Comparison of ENCODE assay signal across 11 cellular contexts in genomic region chr18:37483221-37483971, GRCh38.
DNase-seq lines count a peak whose midpoint lies in the region; FAIRE-seq and TF ChIP-seq lines count a peak whose summit lies in the region.
"Had no signal": no experiment of that assay in that cellular context is flagged by ENCODE, and none has a peak within 500 bp of the region (broad histone marks: within the 10 kb centered on the region; RNA-seq: fewer than 3 reads in every experiment).

No MANE protein-coding gene starts in this region.

- DNase-seq in activated naive CD4-positive, alpha-beta T cell treated with anti-CD3 and anti-CD28 coated beads for 36 hours: peak; percentile 18
- DNase-seq in activated naive CD4-positive, alpha-beta T cell treated with anti-CD3 and anti-CD28 coated beads, Interleukin-2, amount 10 ng/mL, durations not matched to agents 7 days and 5 days: no peak
- DNase-seq in fibroblast of lung (ENCODE audit: low read depth in 2 of 2): peak; percentile 14 to 35
- DNase-seq in small intestine: peak; percentile 8
- DNase-seq in Peyer's patch: no peak
- no peak for DNase-seq in NCI-H526 (lab: John Stamatoyannopoulos, UW)
- no peak for DNase-seq in GM10266 (ENCODE audit: extremely low spot score)
- DNase-seq: activated CD4-positive, alpha-beta T cell treated with anti-CD3 and anti-CD28 coated beads, Interleukin-2, amount 50 U/mL, for 4 hours; GOT3 had no signal

- TF ChIP-seq CTCF in fibroblast of lung (conservative IDR thresholded peaks at IDR 0.05 in 1 of 2, IDR thresholded peaks at IDR 0.05 in 1 of 2; ENCODE audit: low read depth in 1 of 2, low read length in 2 of 2) (no peak), Peyer's patch (IDR thresholded peaks at IDR 0.05) (no peak), GM10266 (IDR thresholded peaks at IDR 0.05; ENCODE audit: control insufficient read depth, insufficient read depth, low read depth, missing control alignments) (no peak)

- H3K27ac ChIP-seq in fibroblast of lung (ENCODE audit: insufficient read depth, low read length) (no peak overlapping the region), small intestine (ENCODE audit: low read depth in 1 of 2, low read length in 1 of 2) (no peak overlapping the region), Peyer's patch (no peak overlapping the region)

- no peaks in the 10 kb centered on the region for H3K36me3 Mint-ChIP-seq in activated naive CD4-positive, alpha-beta T cell treated with anti-CD3 and anti-CD28 coated beads for 36 hours (ENCODE audit: low read depth)
- H3K36me3 Mint-ChIP-seq in activated naive CD4-positive, alpha-beta T cell treated with anti-CD3 and anti-CD28 coated beads, Interleukin-2, amount 10 ng/mL, durations not matched to agents 7 days and 5 days: no peaks in the 10 kb centered on the region

- no peak overlapping the region for H3K27ac Mint-ChIP-seq in activated naive CD4-positive, alpha-beta T cell treated with anti-CD3 and anti-CD28 coated beads for 36 hours
- H3K27ac Mint-ChIP-seq in activated naive CD4-positive, alpha-beta T cell treated with anti-CD3 and anti-CD28 coated beads, Interleukin-2, amount 10 ng/mL, durations not matched to agents 7 days and 5 days: no peak overlapping the region
- H3K27ac Mint-ChIP-seq: B cell had no signal

- CTCF ChIA-PET in activated naive CD4-positive, alpha-beta T cell treated with anti-CD3 and anti-CD28 coated beads for 36 hours (lab: Charles Lee): interaction anchor here (0.6 kb wide), 1 partner anchor 10 kb away, joined by 3 read pairs; no protein-coding TSS in a partner anchor
- CTCF ChIA-PET in activated naive CD4-positive, alpha-beta T cell treated with anti-CD3 and anti-CD28 coated beads, Interleukin-2, amount 10 ng/mL, durations not matched to agents 7 days and 5 days (lab: Charles Lee): no interaction called here

- no peak overlapping the region for H3K4me2 ChIP-seq in fibroblast of lung (ENCODE audit: extremely low read depth, insufficient read depth, low read length)

- H4K20me1 ChIP-seq in fibroblast of lung (ENCODE audit: control insufficient read depth, extremely low read depth, insufficient read depth, low read length): no peaks in the 10 kb centered on the region

- H3K4me3 Mint-ChIP-seq in activated naive CD4-positive, alpha-beta T cell treated with anti-CD3 and anti-CD28 coated beads for 36 hours: no peak overlapping the region
- H3K4me3 Mint-ChIP-seq in activated naive CD4-positive, alpha-beta T cell treated with anti-CD3 and anti-CD28 coated beads, Interleukin-2, amount 10 ng/mL, durations not matched to agents 7 days and 5 days: no peak overlapping the region
- H3K4me3 Mint-ChIP-seq: B cell had no signal

- H3K4me1 ChIP-seq in fibroblast of lung (ENCODE audit: control insufficient read depth, extremely low read depth, insufficient read depth, low read length) (no peaks in the 10 kb centered on the region), small intestine (ENCODE audit: control insufficient read depth in 2 of 2, insufficient read depth in 1 of 2, low read depth in 1 of 2, low read length in 1 of 2) (no peaks in the 10 kb centered on the region), Peyer's patch (no peaks in the 10 kb centered on the region)

- H3K36me3 ChIP-seq in fibroblast of lung (ENCODE audit: control insufficient read depth, insufficient read depth, low read length): no peaks in the 10 kb centered on the region
- H3K36me3 ChIP-seq in small intestine (ENCODE audit: control insufficient read depth in 2 of 2, insufficient read depth in 2 of 2, low read length in 2 of 2): no peaks in the 10 kb centered on the region
- H3K36me3 ChIP-seq in Peyer's patch: no peaks in the 10 kb centered on the region

- H3K4me1 Mint-ChIP-seq in activated naive CD4-positive, alpha-beta T cell treated with anti-CD3 and anti-CD28 coated beads for 36 hours (ENCODE audit: low read depth): peaks cover 10% of the 10 kb centered on the region
- H3K4me1 Mint-ChIP-seq in activated naive CD4-positive, alpha-beta T cell treated with anti-CD3 and anti-CD28 coated beads, Interleukin-2, amount 10 ng/mL, durations not matched to agents 7 days and 5 days: no peaks in the 10 kb centered on the region

- WGBS in small intestine, 3 donors: 21 to 37% (median 32%) methylated on average over 12 of the region's 12 CpGs

- FAIRE-seq in small intestine (lab: Jason Lieb, UNC): no peak

- TF ChIP-seq POLR2A in Peyer's patch (IDR thresholded peaks at IDR 0.05): no peak

- H3K79me2 ChIP-seq in fibroblast of lung (ENCODE audit: control insufficient read depth, insufficient read depth, low read length): no peaks in the 10 kb centered on the region

- no peaks in the 10 kb centered on the region for H3K9me3 Mint-ChIP-seq in activated naive CD4-positive, alpha-beta T cell treated with anti-CD3 and anti-CD28 coated beads for 36 hours
- H3K9me3 Mint-ChIP-seq in activated naive CD4-positive, alpha-beta T cell treated with anti-CD3 and anti-CD28 coated beads, Interleukin-2, amount 10 ng/mL, durations not matched to agents 7 days and 5 days: no peaks in the 10 kb centered on the region

- H3K27me3 ChIP-seq in fibroblast of lung (ENCODE audit: control insufficient read depth, insufficient read depth, low read length) (peaks cover 10% of the 10 kb centered on the region), small intestine (ENCODE audit: control insufficient read depth in 2 of 2, insufficient read depth in 2 of 2, low read length in 2 of 2) (peaks cover 0 to 15% of the 10 kb centered on the region in 2 donors), Peyer's patch (no peaks in the 10 kb centered on the region)

- peaks cover 59% of the 10 kb centered on the region for H3K27me3 Mint-ChIP-seq in activated naive CD4-positive, alpha-beta T cell treated with anti-CD3 and anti-CD28 coated beads for 36 hours (ENCODE audit: low read depth)
- peaks cover 62% of the 10 kb centered on the region for H3K27me3 Mint-ChIP-seq in activated naive CD4-positive, alpha-beta T cell treated with anti-CD3 and anti-CD28 coated beads, Interleukin-2, amount 10 ng/mL, durations not matched to agents 7 days and 5 days

- H3K4me3 ChIP-seq in fibroblast of lung (replicated peaks in 1 of 4; ENCODE audit: control extremely low read depth in 1 of 4, insufficient read depth in 1 of 4, low read depth in 3 of 4, low read length in 4 of 4) (no peak overlapping the region), small intestine (ENCODE audit: low read depth in 1 of 2, low read length in 2 of 2) (no peak overlapping the region), Peyer's patch (no peak overlapping the region)

- no peak overlapping the region for H2AFZ ChIP-seq in fibroblast of lung (ENCODE audit: low read length)

- H3K9ac ChIP-seq in fibroblast of lung (ENCODE audit: insufficient read depth, low read length): no peak overlapping the region

- H3K9me3 ChIP-seq in fibroblast of lung (ENCODE audit: control insufficient read depth, insufficient read depth, low read depth, low read length) (no peaks in the 10 kb centered on the region), small intestine (ENCODE audit: control insufficient read depth, low read depth) (no peaks in the 10 kb centered on the region), Peyer's patch (no peaks in the 10 kb centered on the region)

- intact Hi-C loops in activated naive CD4-positive, alpha-beta T cell treated with anti-CD3 and anti-CD28 coated beads for 36 hours (cut with micrococcal nuclease): no loop called here

TF ChIP-seq in PFSK-1, 5 proteins besides CTCF, POLR2A, EP300 and RAD21:
- TF ChIP-seq REST (IDR thresholded peaks at IDR 0.05; ENCODE audit: insufficient read depth in 1 of 2, low read depth in 2 of 2, low read length in 2 of 2) (peak; percentile 80 to 95), POLR2AphosphoS5 (IDR thresholded peaks at IDR 0.05; ENCODE audit: low read depth, low read length) (no peak), SIN3A (IDR thresholded peaks at IDR 0.05; ENCODE audit: borderline replicate concordance, insufficient read depth, low read length) (no peak), TAF1 (IDR thresholded peaks at IDR 0.05; ENCODE audit: borderline replicate concordance, insufficient read depth, low read length) (no peak), FOXP2 (optimal IDR thresholded peaks at IDR 0.05; ENCODE audit: borderline replicate concordance, extremely low read depth, extremely low read length, insufficient read depth) (no peak)
TF ChIP-seq in PFSK-1: peak in this region for 1.

Comparison
In these comparisons a context has a peak if more than half of its experiments do, and no peak if none do; other contexts are left out.
1. DNase-seq: peak in activated naive CD4-positive, alpha-beta T cell treated with anti-CD3 and anti-CD28 coated beads for 36 hours (single experiment), fibroblast of lung (2 of 2) and small intestine (single experiment); none in activated naive CD4-positive, alpha-beta T cell treated with anti-CD3 and anti-CD28 coated beads, Interleukin-2, amount 10 ng/mL, durations not matched to agents 7 days and 5 days (single experiment), Peyer's patch (0 of 3), NCI-H526 (0 of 2) and GM10266 (single experiment).